10 cellular contexts compared by ENCODE assay signal in the genomic region with DNA sequence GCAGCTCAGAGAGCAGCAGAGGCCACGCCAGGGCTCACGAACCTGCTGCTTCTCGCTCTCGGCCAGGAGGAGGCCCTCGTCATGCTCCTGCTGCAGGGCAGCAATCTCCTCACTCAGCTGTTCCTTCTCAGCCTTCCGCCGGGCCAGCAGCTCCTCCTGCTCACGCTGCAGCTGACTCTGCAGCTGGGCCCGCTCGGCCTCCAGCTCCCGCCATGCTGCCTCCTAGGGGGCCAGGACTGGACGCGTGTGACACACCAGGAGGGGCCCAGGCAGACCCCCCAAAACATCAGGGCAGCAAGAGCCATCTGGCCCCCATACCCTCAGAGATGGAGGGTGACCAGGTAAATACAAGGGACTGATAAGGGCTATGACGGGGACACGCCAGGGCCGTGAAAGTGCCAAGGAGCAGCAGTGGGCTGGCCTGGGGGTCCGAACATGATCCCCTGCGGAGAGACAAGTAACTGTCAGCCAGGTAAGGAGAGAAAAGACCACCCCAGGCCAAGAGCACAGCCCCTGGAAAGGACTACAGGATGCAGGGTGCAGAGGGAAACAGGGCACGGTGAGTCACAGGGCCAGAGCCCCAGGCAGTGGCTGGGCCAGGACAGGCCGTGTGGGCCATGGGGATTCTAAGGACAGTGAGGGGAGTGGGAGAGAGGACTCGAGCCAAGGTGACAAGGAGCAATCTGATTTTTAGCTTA. TPM values are rescaled to one million over a fixed set of nuclear protein-coding genes. Genes with fewer than 3 reads are reported as not detected.
DNase-seq lines count a peak whose midpoint lies in the region; ATAC-seq and TF ChIP-seq lines count a peak whose summit lies in the region.
"Not testable (repeated sequence)": the region's sequence is repeated elsewhere in the genome, so short reads cannot be mapped to it uniquely, and the experiment has no call there.
"Had no signal": no experiment of that assay in that cellular context is flagged by ENCODE, and none has a peak within 500 bp of the region (broad histone marks: within the 10 kb centered on the region; RNA-seq: fewer than 3 reads in every experiment).

No MANE protein-coding gene starts in this region.

- intact Hi-C loops in activated B cell treated with CpG ODN at 0.5 μM for 24 hours (cut with micrococcal nuclease); activated T-helper 2 cell treated with anti-CD3 and anti-CD28 coated beads, Interferon-gamma antibody, Interleukin-2, Interleukin-4, amounts not matched to agents 10 μg/mL and 5 μg/mL and 100 μg/mL, durations not matched to agents 14 hours and 24 hours and 36 hours (cut with micrococcal nuclease); left cardiac atrium (cut with DNase I); mucosa of descending colon (cut with DNase I, micrococcal nuclease): not testable (repeated sequence)

- peak; percentile 83 for DNase-seq in GM23338 (ENCODE audit: low spot score)
- DNase-seq in activated B cell treated with CpG ODN at 0.5 μM for 24 hours, result peak; percentile 17
- peak; percentile 10 for DNase-seq in activated T-helper 2 cell treated with anti-CD3 and anti-CD28 coated beads, Interferon-gamma antibody, Interleukin-2, Interleukin-4, amounts not matched to agents 10 μg/mL and 5 μg/mL and 100 μg/mL, durations not matched to agents 14 hours and 24 hours and 36 hours (ENCODE audit: low spot score)
- peak; percentile 29 for DNase-seq in choroid plexus epithelial cell (ENCODE audit: low read depth)
- peak; percentile 30 for DNase-seq in left cardiac atrium
- peak; percentile 18 to 62 (median 46) for DNase-seq in mucosa of descending colon
- peak; percentile 18 for DNase-seq in progenitor cell of endocrine pancreas (ENCODE audit: low spot score, unreplicated experiment)
- peak; percentile 62 for DNase-seq in ureter (ENCODE audit: low spot score)

- ATAC-seq in GM23338, result peak; percentile 28
- not testable (repeated sequence) for ATAC-seq in activated B cell treated with CpG ODN at 0.5 μM for 24 hours (ENCODE audit: low read depth); mucosa of descending colon
- peak in 1 of 2 donors; percentile 1 for ATAC-seq in left cardiac atrium

- not testable (repeated sequence) for H3F3A ChIP-seq in GM23338 (replicated peaks; ENCODE audit: low read depth)

- not testable (repeated sequence) for H3K4me3 ChIP-seq in GM23338; choroid plexus epithelial cell (ENCODE audit: low read depth, low read length); mucosa of descending colon

- CTCF ChIA-PET in activated B cell treated with CpG ODN at 0.5 μM for 24 hours (lab: Charles Lee), result interaction anchor here (0.8 to 2.8 kb wide), 5 partner anchors 11 to 424 kb away, joined by 3 to 17 read pairs (median 4); no protein-coding TSS in a partner anchor

- not testable (repeated sequence) for H3K27ac ChIP-seq in GM23338 (ENCODE audit: low read depth)

- H3K36me3 Mint-ChIP-seq in GM23338 (ENCODE audit: low read depth); activated B cell treated with CpG ODN at 0.5 μM for 24 hours (ENCODE audit: low read depth); activated T-helper 2 cell treated with anti-CD3 and anti-CD28 coated beads, Interferon-gamma antibody, Interleukin-2, Interleukin-4, amounts not matched to agents 10 μg/mL and 5 μg/mL and 100 μg/mL, durations not matched to agents 14 hours and 24 hours and 36 hours (ENCODE audit: low read depth); progenitor cell of endocrine pancreas (ENCODE audit: insufficient read depth): not testable (repeated sequence)

- not testable (repeated sequence) for H3K27me3 Mint-ChIP-seq in GM23338 (ENCODE audit: insufficient read depth, low read depth, poor library complexity); activated B cell treated with CpG ODN at 0.5 μM for 24 hours; activated T-helper 2 cell treated with anti-CD3 and anti-CD28 coated beads, Interferon-gamma antibody, Interleukin-2, Interleukin-4, amounts not matched to agents 10 μg/mL and 5 μg/mL and 100 μg/mL, durations not matched to agents 14 hours and 24 hours and 36 hours (ENCODE audit: low read depth); progenitor cell of endocrine pancreas

- TF ChIP-seq CTCF in GM23338 (conservative IDR thresholded peaks at IDR 0.05; ENCODE audit: low read depth in 2 of 2), result peak in 1 of 2 experiments; percentile 47; a peak in 2 of 4 replicates
- not testable (repeated sequence) for TF ChIP-seq CTCF in activated B cell treated with CpG ODN at 0.5 μM for 24 hours (IDR thresholded peaks at IDR 0.05); choroid plexus epithelial cell (conservative IDR thresholded peaks at IDR 0.05; ENCODE audit: low read depth, low read length); mucosa of descending colon (IDR thresholded peaks at IDR 0.05); progenitor cell of endocrine pancreas (IDR thresholded peaks at IDR 0.05; ENCODE audit: unreplicated experiment)

- H3K4me3 Mint-ChIP-seq in GM23338; activated B cell treated with CpG ODN at 0.5 μM for 24 hours; activated T-helper 2 cell treated with anti-CD3 and anti-CD28 coated beads, Interferon-gamma antibody, Interleukin-2, Interleukin-4, amounts not matched to agents 10 μg/mL and 5 μg/mL and 100 μg/mL, durations not matched to agents 14 hours and 24 hours and 36 hours (ENCODE audit: low read depth); progenitor cell of endocrine pancreas (ENCODE audit: low read depth): not testable (repeated sequence)

- H3K4me2 ChIP-seq in GM23338, result not testable (repeated sequence)

- H3K9me3 ChIP-seq in mucosa of descending colon, result not testable (repeated sequence)

- POLR2A ChIA-PET in activated B cell treated with CpG ODN at 0.5 μM for 24 hours (lab: Charles Lee), result interaction anchor here (0.6 to 1.9 kb wide), 3 partner anchors 8 to 293 kb away, joined by 3 to 8 read pairs (median 3); no protein-coding TSS in a partner anchor

- H3K27me3 ChIP-seq in GM23338 (ENCODE audit: insufficient read depth), result peaks cover 11% of the 10 kb centered on the region

- not testable (repeated sequence) for H3K9me3 Mint-ChIP-seq in GM23338; activated B cell treated with CpG ODN at 0.5 μM for 24 hours; activated T-helper 2 cell treated with anti-CD3 and anti-CD28 coated beads, Interferon-gamma antibody, Interleukin-2, Interleukin-4, amounts not matched to agents 10 μg/mL and 5 μg/mL and 100 μg/mL, durations not matched to agents 14 hours and 24 hours and 36 hours; progenitor cell of endocrine pancreas (ENCODE audit: low read depth)

- H4K20me1 ChIP-seq in GM23338 (replicated peaks; ENCODE audit: insufficient read depth), result not testable (repeated sequence)

- not testable (repeated sequence) for H3K79me2 ChIP-seq in GM23338 (replicated peaks; ENCODE audit: insufficient read depth)

- H3K27ac Mint-ChIP-seq in GM23338; activated B cell treated with CpG ODN at 0.5 μM for 24 hours; activated T-helper 2 cell treated with anti-CD3 and anti-CD28 coated beads, Interferon-gamma antibody, Interleukin-2, Interleukin-4, amounts not matched to agents 10 μg/mL and 5 μg/mL and 100 μg/mL, durations not matched to agents 14 hours and 24 hours and 36 hours; progenitor cell of endocrine pancreas: not testable (repeated sequence)

- H3K36me3 ChIP-seq in GM23338 (ENCODE audit: insufficient read depth), result peaks cover 10% of the 10 kb centered on the region
- H3K36me3 ChIP-seq in mucosa of descending colon (ENCODE audit: low read depth), result not testable (repeated sequence)

- H3K9me2 ChIP-seq in GM23338 (ENCODE audit: insufficient read depth), result not testable (repeated sequence)

- H3K4me1 ChIP-seq in GM23338 (ENCODE audit: insufficient read depth), result not testable (repeated sequence)
- peaks cover 18% of the 10 kb centered on the region for H3K4me1 ChIP-seq in mucosa of descending colon (ENCODE audit: low read depth)

- not testable (repeated sequence) for H3K4me1 Mint-ChIP-seq in GM23338; activated B cell treated with CpG ODN at 0.5 μM for 24 hours; activated T-helper 2 cell treated with anti-CD3 and anti-CD28 coated beads, Interferon-gamma antibody, Interleukin-2, Interleukin-4, amounts not matched to agents 10 μg/mL and 5 μg/mL and 100 μg/mL, durations not matched to agents 14 hours and 24 hours and 36 hours (ENCODE audit: low read depth); progenitor cell of endocrine pancreas (ENCODE audit: low read depth)

- not testable (repeated sequence) for H2AFZ ChIP-seq in GM23338

RNA-seq across cellular contexts. Expression of a gene that starts 6.6 kb away (rescaled TPM):
- total RNA-seq in GM23338 (2014; rRNA removed; shearing (Covaris generic)), result 7.5 and 11.8 TPM in 2 replicates
- 9.0 and 9.5 TPM in 2 replicates for polyA plus RNA-seq in GM23338 (2016; fragmentation: Nextera tagmentation; extraction: Ambion mirVana)
- 20.0 and 20.2 TPM in 2 replicates for total RNA-seq in activated B cell treated with CpG ODN at 0.5 μM for 24 hours
- total RNA-seq in activated T-helper 2 cell treated with anti-CD3 and anti-CD28 coated beads, Interferon-gamma antibody, Interleukin-2, Interleukin-4, amounts not matched to agents 10 μg/mL and 5 μg/mL and 100 μg/mL, durations not matched to agents 14 hours and 24 hours and 36 hours, result 5.2 and 6.1 TPM in 2 replicates
- 10 to 100 TPM; 11.6 to 17.5 TPM for total RNA-seq in left cardiac atrium
- total RNA-seq in mucosa of descending colon, result 100 to 1,000 TPM in 2 of 3 donors, 10 to 100 TPM in 1; 80.2 to 169 (median 104) TPM
- total RNA-seq in progenitor cell of endocrine pancreas, result 100 TPM in 2 replicates
- 61.9 TPM for total RNA-seq in ureter

RNA-seq across cellular contexts. Expression of a gene that starts 46.8 kb away (rescaled TPM):
- total RNA-seq in GM23338 (2014; rRNA removed; shearing (Covaris generic)), result under 0.01 TPM in 1 of 2 replicates, not detected in the other
- not detected in 2 replicates for polyA plus RNA-seq in GM23338 (2016; fragmentation: Nextera tagmentation; extraction: Ambion mirVana)
- 3,526 and 4,195 TPM in 2 replicates for total RNA-seq in activated B cell treated with CpG ODN at 0.5 μM for 24 hours
- 2,033 and 2,369 TPM in 2 replicates for total RNA-seq in activated T-helper 2 cell treated with anti-CD3 and anti-CD28 coated beads, Interferon-gamma antibody, Interleukin-2, Interleukin-4, amounts not matched to agents 10 μg/mL and 5 μg/mL and 100 μg/mL, durations not matched to agents 14 hours and 24 hours and 36 hours
- over 10,000 TPM in 1 of 2 donors, 1,000 to 10,000 TPM in 1; 5,988 to 15,401 TPM for total RNA-seq in left cardiac atrium
- 1,000 to 10,000 TPM; 2,195 to 6,222 (median 2,378) TPM for total RNA-seq in mucosa of descending colon
- total RNA-seq in progenitor cell of endocrine pancreas, result 3,923 and 3,957 TPM in 2 replicates
- total RNA-seq in ureter, result 1,626 TPM
- total RNA-seq: HT1080 had no signal
- polyA plus RNA-seq: AG04450 had no signal

Comparison
In these comparisons a context has a peak if more than half of its experiments do, and no peak if none do; other contexts are left out.
1. DNase-seq: peak in every context shown above with its lines; median percentile 83 in GM23338; 62 in ureter; 46 in mucosa of descending colon; 30 in left cardiac atrium; 29 in choroid plexus epithelial cell; 18 in progenitor cell of endocrine pancreas; 17 in activated B cell treated with CpG ODN at 0.5 μM for 24 hours; 10 in activated T-helper 2 cell treated with anti-CD3 and anti-CD28 coated beads, Interferon-gamma antibody, Interleukin-2, Interleukin-4, amounts not matched to agents 10 μg/mL and 5 μg/mL and 100 μg/mL, durations not matched to agents 14 hours and 24 hours and 36 hours.
2. RNA of a gene that starts 46.8 kb away (total RNA-seq): 5,988 to 15,401 TPM in left cardiac atrium, 3,923 to 3,957 TPM in progenitor cell of endocrine pancreas, 3,526 to 4,195 TPM in activated B cell treated with CpG ODN at 0.5 μM for 24 hours, 2,195 to 6,222 TPM in mucosa of descending colon, 2,033 to 2,369 TPM in activated T-helper 2 cell treated with anti-CD3 and anti-CD28 coated beads, Interferon-gamma antibody, Interleukin-2, Interleukin-4, amounts not matched to agents 10 μg/mL and 5 μg/mL and 100 μg/mL, durations not matched to agents 14 hours and 24 hours and 36 hours and 1,626 TPM in ureter (single experiment); under 0.01 TPM in GM23338; every median in the first group is over 1,000 times any median in the second.